Comparison of ENCODE assay signal across 15 cellular contexts in the genomic region with DNA sequence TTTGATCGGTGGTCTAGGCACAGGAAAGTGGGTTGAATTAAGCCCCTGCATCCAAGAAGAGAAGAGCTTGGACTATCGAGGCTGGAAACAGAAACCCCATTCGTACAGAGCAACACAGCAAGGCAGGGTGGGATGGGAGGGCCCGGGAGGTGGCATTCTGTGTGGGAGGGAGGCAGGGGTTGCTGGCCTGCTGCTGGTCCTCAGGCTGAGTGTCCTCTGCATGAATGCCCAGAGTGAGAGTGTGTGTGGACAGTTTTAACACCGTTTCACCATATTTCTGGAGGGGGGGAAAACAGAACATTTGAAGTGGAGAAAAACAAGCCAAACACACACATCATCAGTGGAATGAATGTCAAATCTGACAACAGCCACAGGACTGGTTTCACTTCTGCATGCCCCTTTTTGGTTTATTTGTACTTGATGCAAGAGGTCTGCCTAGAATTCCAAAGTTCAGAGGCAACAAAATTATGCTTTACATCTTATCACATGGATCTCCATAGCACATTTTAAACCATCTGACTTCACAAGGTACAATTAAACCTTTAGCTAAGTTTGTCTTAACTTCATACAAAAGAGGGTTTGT. TPM values are rescaled to one million over a fixed set of nuclear protein-coding genes. Genes with fewer than 3 reads are reported as not detected.
DNase-seq lines count a peak whose midpoint lies in the region; ATAC-seq, FAIRE-seq and TF ChIP-seq lines count a peak whose summit lies in the region.
"Had no signal": no experiment of that assay in that cellular context is flagged by ENCODE, and none has a peak within 500 bp of the region (broad histone marks: within the 10 kb centered on the region; RNA-seq: fewer than 3 reads in every experiment).

No MANE protein-coding gene starts in this region.

- WGBS in liver, result 47% methylated on average over 5 of the region's 5 CpGs

- DNase-seq in HuH-7 (ENCODE audit: low spot score), result peak; percentile 21
- no peak for DNase-seq in kidney
- DNase-seq in H7, result no peak
- no peak for DNase-seq in activated CD4-positive, alpha-beta T cell treated with anti-CD3 and anti-CD28 coated beads for 48 hours
- no peak for DNase-seq in NCI-H187 (lab: John Stamatoyannopoulos, UW)
- DNase-seq: activated T-cell treated with anti-CD3 and anti-CD28 coated beads, Interleukin-2, amount 50 U/mL, for 24 hours; CD4-positive, alpha-beta memory T cell; hypothalamus; NCI-H2107; sigmoid colon; upper lobe of right lung had no signal

- ATAC-seq in GM18909 (IDR thresholded peaks at IDR 0.05; ENCODE audit: poor library complexity, unreplicated experiment), result peak; percentile 68
- ATAC-seq in HG02840 (IDR thresholded peaks at IDR 0.05; ENCODE audit: low FRiP score, unreplicated experiment), result peak; percentile 65
- ATAC-seq: upper lobe of right lung had no signal

- H3K9ac ChIP-seq in liver (ENCODE audit: low read depth in 1 of 2, low read length in 2 of 2) (no peak overlapping the region), kidney (ENCODE audit: low read length in 2 of 2) (no peak overlapping the region)

- intact Hi-C loops in kidney (cut with DNase I), result no loop called here

- H3K36me3 ChIP-seq in liver (ENCODE audit: control insufficient read depth in 4 of 4, insufficient read depth in 3 of 4, low read depth in 1 of 4, low read length in 3 of 4) (no peaks in the 10 kb centered on the region), kidney (ENCODE audit: control insufficient read depth in 1 of 2, insufficient read depth in 2 of 2, low read length in 2 of 2) (no peaks in the 10 kb centered on the region), H7 (replicated peaks; ENCODE audit: control insufficient read depth, insufficient read depth, low read length) (no peaks in the 10 kb centered on the region)
- H3K36me3 ChIP-seq: sigmoid colon, upper lobe of right lung had no signal

- H3K4me1 ChIP-seq in liver (ENCODE audit: control insufficient read depth in 4 of 4, insufficient read depth in 4 of 4, low read length in 3 of 4), result peaks cover 2 to 31% (median 20%) of the 10 kb centered on the region in 4 donors
- H3K4me1 ChIP-seq in kidney (ENCODE audit: control insufficient read depth in 1 of 2, insufficient read depth in 1 of 2, low read depth in 1 of 2, low read length in 2 of 2), result no peaks in the 10 kb centered on the region
- H3K4me1 ChIP-seq: sigmoid colon, upper lobe of right lung had no signal

- peak overlapping the region; percentile 59 to 70 for H3K27ac ChIP-seq in liver (ENCODE audit: low read depth in 1 of 2, low read length in 2 of 2)
- no peak overlapping the region for H3K27ac ChIP-seq in kidney (ENCODE audit: low read depth in 2 of 2, low read length in 2 of 2)
- H3K27ac ChIP-seq: sigmoid colon, upper lobe of right lung had no signal

- FAIRE-seq in kidney (lab: Jason Lieb, UNC), result no peak
- FAIRE-seq: astrocyte had no signal

- H3K4me3 ChIP-seq in liver (ENCODE audit: low read depth in 1 of 3, low read length in 3 of 3) (no peak overlapping the region), kidney (ENCODE audit: low read length in 2 of 2) (no peak overlapping the region), H7 (ENCODE audit: insufficient read depth, low read depth, low read length) (no peak overlapping the region)
- H3K4me3 ChIP-seq: sigmoid colon, upper lobe of right lung had no signal

- H3K9me3 ChIP-seq in liver (ENCODE audit: control insufficient read depth in 4 of 4, low read length in 3 of 4), result no peaks in the 10 kb centered on the region
- no peaks in the 10 kb centered on the region for H3K9me3 ChIP-seq in kidney (ENCODE audit: control insufficient read depth in 1 of 2, low read length in 2 of 2)
- H3K9me3 ChIP-seq: sigmoid colon, upper lobe of right lung had no signal

- TF ChIP-seq RAD21 in liver (IDR thresholded peaks at IDR 0.05), result peak; percentile 4 to 18

- H3K27me3 ChIP-seq in liver (ENCODE audit: control insufficient read depth in 4 of 4, insufficient read depth in 4 of 4, low read length in 3 of 4) (no peaks in the 10 kb centered on the region), H7 (ENCODE audit: control insufficient read depth, insufficient read depth, low read length) (no peaks in the 10 kb centered on the region)
- H3K27me3 ChIP-seq: sigmoid colon, upper lobe of right lung had no signal

- no peak for TF ChIP-seq CTCF in liver (IDR thresholded peaks at IDR 0.05; ENCODE audit: low read depth, low read length, missing input control)
- TF ChIP-seq CTCF in kidney (IDR thresholded peaks at IDR 0.05; ENCODE audit: borderline replicate concordance, extremely low read depth, insufficient read depth), result no peak

TF ChIP-seq in liver, 16 proteins besides CTCF, POLR2A, EP300 and RAD21:
- TF ChIP-seq SP1 (IDR thresholded peaks at IDR 0.05) (peak; percentile 72), HNF4G (IDR thresholded peaks at IDR 0.05) (peak; percentile 73), YY1 (IDR thresholded peaks at IDR 0.05) (peak; percentile 32), FOXA1 (IDR thresholded peaks at IDR 0.05) (no peak), HNF4A (conservative IDR thresholded peaks at IDR 0.05) (peak; percentile 90 to 92), RXRA (IDR thresholded peaks at IDR 0.05) (peak; percentile 32 to 60), JUND (IDR thresholded peaks at IDR 0.05) (peak in 1 of 2 donors; percentile 36)
- TF ChIP-seq, protein P1, sequence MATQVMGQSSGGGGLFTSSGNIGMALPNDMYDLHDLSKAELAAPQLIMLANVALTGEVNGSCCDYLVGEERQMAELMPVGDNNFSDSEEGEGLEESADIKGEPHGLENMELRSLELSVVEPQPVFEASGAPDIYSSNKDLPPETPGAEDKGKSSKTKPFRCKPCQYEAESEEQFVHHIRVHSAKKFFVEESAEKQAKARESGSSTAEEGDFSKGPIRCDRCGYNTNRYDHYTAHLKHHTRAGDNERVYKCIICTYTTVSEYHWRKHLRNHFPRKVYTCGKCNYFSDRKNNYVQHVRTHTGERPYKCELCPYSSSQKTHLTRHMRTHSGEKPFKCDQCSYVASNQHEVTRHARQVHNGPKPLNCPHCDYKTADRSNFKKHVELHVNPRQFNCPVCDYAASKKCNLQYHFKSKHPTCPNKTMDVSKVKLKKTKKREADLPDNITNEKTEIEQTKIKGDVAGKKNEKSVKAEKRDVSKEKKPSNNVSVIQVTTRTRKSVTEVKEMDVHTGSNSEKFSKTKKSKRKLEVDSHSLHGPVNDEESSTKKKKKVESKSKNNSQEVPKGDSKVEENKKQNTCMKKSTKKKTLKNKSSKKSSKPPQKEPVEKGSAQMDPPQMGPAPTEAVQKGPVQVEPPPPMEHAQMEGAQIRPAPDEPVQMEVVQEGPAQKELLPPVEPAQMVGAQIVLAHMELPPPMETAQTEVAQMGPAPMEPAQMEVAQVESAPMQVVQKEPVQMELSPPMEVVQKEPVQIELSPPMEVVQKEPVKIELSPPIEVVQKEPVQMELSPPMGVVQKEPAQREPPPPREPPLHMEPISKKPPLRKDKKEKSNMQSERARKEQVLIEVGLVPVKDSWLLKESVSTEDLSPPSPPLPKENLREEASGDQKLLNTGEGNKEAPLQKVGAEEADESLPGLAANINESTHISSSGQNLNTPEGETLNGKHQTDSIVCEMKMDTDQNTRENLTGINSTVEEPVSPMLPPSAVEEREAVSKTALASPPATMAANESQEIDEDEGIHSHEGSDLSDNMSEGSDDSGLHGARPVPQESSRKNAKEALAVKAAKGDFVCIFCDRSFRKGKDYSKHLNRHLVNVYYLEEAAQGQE (IDR thresholded peaks at IDR 0.05), result no peak
- TF ChIP-seq, protein P2, sequence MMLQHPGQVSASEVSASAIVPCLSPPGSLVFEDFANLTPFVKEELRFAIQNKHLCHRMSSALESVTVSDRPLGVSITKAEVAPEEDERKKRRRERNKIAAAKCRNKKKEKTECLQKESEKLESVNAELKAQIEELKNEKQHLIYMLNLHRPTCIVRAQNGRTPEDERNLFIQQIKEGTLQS (IDR thresholded peaks at IDR 0.05), result no peak
- TF ChIP-seq, protein P3, sequence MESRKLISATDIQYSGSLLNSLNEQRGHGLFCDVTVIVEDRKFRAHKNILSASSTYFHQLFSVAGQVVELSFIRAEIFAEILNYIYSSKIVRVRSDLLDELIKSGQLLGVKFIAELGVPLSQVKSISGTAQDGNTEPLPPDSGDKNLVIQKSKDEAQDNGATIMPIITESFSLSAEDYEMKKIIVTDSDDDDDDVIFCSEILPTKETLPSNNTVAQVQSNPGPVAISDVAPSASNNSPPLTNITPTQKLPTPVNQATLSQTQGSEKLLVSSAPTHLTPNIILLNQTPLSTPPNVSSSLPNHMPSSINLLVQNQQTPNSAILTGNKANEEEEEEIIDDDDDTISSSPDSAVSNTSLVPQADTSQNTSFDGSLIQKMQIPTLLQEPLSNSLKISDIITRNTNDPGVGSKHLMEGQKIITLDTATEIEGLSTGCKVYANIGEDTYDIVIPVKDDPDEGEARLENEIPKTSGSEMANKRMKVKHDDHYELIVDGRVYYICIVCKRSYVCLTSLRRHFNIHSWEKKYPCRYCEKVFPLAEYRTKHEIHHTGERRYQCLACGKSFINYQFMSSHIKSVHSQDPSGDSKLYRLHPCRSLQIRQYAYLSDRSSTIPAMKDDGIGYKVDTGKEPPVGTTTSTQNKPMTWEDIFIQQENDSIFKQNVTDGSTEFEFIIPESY (IDR thresholded peaks at IDR 0.05), result peak; percentile 15
TF ChIP-seq in liver: peak in this region for 7.

RNA-seq across cellular contexts. Expression of a gene that starts 11.1 kb away (rescaled TPM):
- total RNA-seq in liver, result under 1 TPM; 0.08 to 0.19 TPM
- under 1 TPM; 0.03 to 0.13 TPM for polyA plus RNA-seq in liver
- 1.2 TPM for total RNA-seq in kidney
- polyA plus RNA-seq in kidney (ENCODE audit: insufficient read depth, low read depth, low replicate concordance), result 0.52 TPM
- total RNA-seq in H7 (2014; rRNA removed; shearing (Covaris generic)), result 0.94 and 1.9 TPM in 2 replicates
- total RNA-seq: CD4-positive, alpha-beta memory T cell; upper lobe of right lung had no signal
- polyA plus RNA-seq: CD4-positive, alpha-beta memory T cell had no signal

Comparison
In these comparisons a context has a peak if more than half of its experiments do, and no peak if none do; other contexts are left out.
1. H3K27ac ChIP-seq: peak in liver (2 of 2); none in kidney (0 of 2).